Comparison of ENCODE assay signal across 8 cellular contexts in the genomic region with DNA sequence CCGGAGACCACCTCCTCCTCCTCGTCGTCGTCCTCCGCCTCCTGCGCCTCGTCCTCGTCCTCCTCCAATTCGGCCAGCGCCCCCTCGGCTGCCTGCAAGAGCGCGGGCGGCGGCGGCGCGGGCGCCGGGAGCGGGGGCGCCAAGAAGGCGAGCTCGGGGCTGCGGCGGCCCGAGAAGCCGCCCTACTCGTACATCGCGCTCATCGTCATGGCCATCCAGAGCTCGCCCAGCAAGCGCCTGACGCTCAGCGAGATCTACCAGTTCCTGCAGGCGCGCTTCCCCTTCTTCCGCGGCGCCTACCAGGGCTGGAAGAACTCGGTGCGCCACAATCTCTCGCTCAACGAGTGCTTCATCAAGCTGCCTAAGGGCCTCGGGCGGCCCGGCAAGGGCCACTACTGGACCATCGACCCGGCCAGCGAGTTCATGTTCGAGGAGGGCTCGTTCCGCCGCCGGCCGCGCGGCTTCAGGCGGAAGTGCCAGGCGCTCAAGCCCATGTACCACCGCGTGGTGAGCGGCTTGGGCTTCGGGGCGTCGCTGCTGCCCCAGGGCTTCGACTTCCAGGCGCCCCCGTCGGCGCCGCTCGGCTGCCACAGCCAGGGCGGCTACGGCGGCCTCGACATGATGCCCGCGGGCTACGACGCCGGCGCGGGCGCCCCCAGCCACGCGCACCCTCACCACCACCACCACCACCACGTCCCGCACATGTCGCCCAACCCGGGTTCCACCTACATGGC. TPM values are rescaled to one million over a fixed set of nuclear protein-coding genes. Genes with fewer than 3 reads are reported as not detected.
DNase-seq lines count a peak whose midpoint lies in the region; ATAC-seq, FAIRE-seq and TF ChIP-seq lines count a peak whose summit lies in the region.

No MANE protein-coding gene starts in this region.

- H3K4me2 ChIP-seq in GM23338 (peak overlapping the region; percentile 75), osteoblast (ENCODE audit: insufficient read depth, low read length) (peak overlapping the region; percentile 79)

- no peak overlapping the region for H3K27ac ChIP-seq in GM23338 (ENCODE audit: low read depth)
- peak overlapping the region; percentile 90 to 97 (median 94) for H3K27ac ChIP-seq in esophagus muscularis mucosa (replicated peaks in 1 of 4)
- H3K27ac ChIP-seq in osteoblast (ENCODE audit: low read depth, low read length) = no peak overlapping the region

- H2AFZ ChIP-seq in GM23338 = peak overlapping the region; percentile 47; the same call in 1 of the 2 replicates
- peak overlapping the region; percentile 83 for H2AFZ ChIP-seq in osteoblast (ENCODE audit: low read length)

- peaks cover 94% of the 10 kb centered on the region for H3K27me3 Mint-ChIP-seq in GM23338 (ENCODE audit: insufficient read depth, low read depth, poor library complexity)

- H3K4me3 ChIP-seq in GM23338 (peak overlapping the region; percentile 50), esophagus muscularis mucosa (peak overlapping the region; percentile 69 to 86 (median 78)), osteoblast (ENCODE audit: insufficient read depth, low read length) (peak overlapping the region; percentile 72)

- H3K79me2 ChIP-seq in GM23338 (replicated peaks; ENCODE audit: insufficient read depth) = no peaks in the 10 kb centered on the region
- H3K79me2 ChIP-seq in osteoblast (ENCODE audit: insufficient read depth, low read length) = peaks cover 13% of the 10 kb centered on the region

- TF ChIP-seq EP300 in esophagus muscularis mucosa (IDR thresholded peaks at IDR 0.05) = no peak

- TF ChIP-seq POLR2A in esophagus muscularis mucosa (IDR thresholded peaks at IDR 0.05; ENCODE audit: low read depth) = no peak

- H3K4me1 ChIP-seq in GM23338 (ENCODE audit: insufficient read depth) (peaks cover 21% of the 10 kb centered on the region), esophagus muscularis mucosa (peaks cover 28 to 74% (median 64%) of the 10 kb centered on the region in 4 donors), osteoblast (ENCODE audit: insufficient read depth, low read length) (no peaks in the 10 kb centered on the region)

- H3F3A ChIP-seq in GM23338 (replicated peaks; ENCODE audit: low read depth) = peaks cover 7% of the 10 kb centered on the region; the same call in 1 of the 2 replicates

- peaks cover 37% of the 10 kb centered on the region for H3K4me1 Mint-ChIP-seq in GM23338

- peaks cover 32% of the 10 kb centered on the region for H4K20me1 ChIP-seq in GM23338 (replicated peaks; ENCODE audit: insufficient read depth)
- no peaks in the 10 kb centered on the region for H4K20me1 ChIP-seq in osteoblast (ENCODE audit: insufficient read depth, low read length)

- no CpG with 5 or more reads among the region's 92 CpGs for WGBS in esophagus muscularis mucosa

- H3K27me3 ChIP-seq in GM23338 (ENCODE audit: insufficient read depth) (peaks cover 94% of the 10 kb centered on the region), esophagus muscularis mucosa (peaks cover 0 to 71% (median 3%) of the 10 kb centered on the region in 4 donors), osteoblast (ENCODE audit: insufficient read depth, low read length) (peaks cover 22% of the 10 kb centered on the region)

- H3K27ac Mint-ChIP-seq in GM23338 = no peak overlapping the region

- peak; percentile 1 for ATAC-seq in GM23338

- FAIRE-seq in RCC 7860 (lab: Jason Lieb, UNC) = no peak

- H3K4me3 Mint-ChIP-seq in GM23338 = peak overlapping the region; percentile 68

- no peaks in the 10 kb centered on the region; the same call in 2 of the 3 replicates for H3K36me3 Mint-ChIP-seq in GM23338 (ENCODE audit: low read depth)

- intact Hi-C loops in esophagus muscularis mucosa (cut with DNase I) = no loop called here

- in situ Hi-C loops in SK-MEL-5 (cut with HindIII; ENCODE audit: low pct_unique_long_range_greater_than_20kb, low sequenced_read_pairs) = no loop called here

- H3K9me3 ChIP-seq in esophagus muscularis mucosa (no peaks in the 10 kb centered on the region), osteoblast (ENCODE audit: low read depth, low read length) (no peaks in the 10 kb centered on the region)

- no peaks in the 10 kb centered on the region; the same call in 2 of the 3 replicates for H3K9me3 Mint-ChIP-seq in GM23338

- H3K36me3 ChIP-seq in GM23338 (ENCODE audit: insufficient read depth) (no peaks in the 10 kb centered on the region), esophagus muscularis mucosa (peaks cover 0 to 12% (median 2%) of the 10 kb centered on the region in 4 donors), osteoblast (ENCODE audit: insufficient read depth, low read length) (peaks cover 5% of the 10 kb centered on the region)

- peak; percentile 63 for DNase-seq in GM23338 (ENCODE audit: low spot score)
- DNase-seq in SK-MEL-5 (ENCODE audit: low read depth, low spot score) = peak; percentile 37
- no peak for DNase-seq in esophagus muscularis mucosa (ENCODE audit: extremely low spot score)
- DNase-seq in osteoblast (ENCODE audit: insufficient read length, low spot score, missing footprints) = peak; percentile 96
- DNase-seq in glomerular visceral epithelial cell (ENCODE audit: extremely low spot score) = no peak
- no peak for DNase-seq in NOMO-1 (lab: John Stamatoyannopoulos, UW; ENCODE audit: unreplicated experiment in 2 of 2)
- DNase-seq in nucleus accumbens (lab: John Stamatoyannopoulos, UW) = no peak
- DNase-seq in RCC 7860 (ENCODE audit: low spot score) = no peak

- no peaks in the 10 kb centered on the region for H3K9me2 ChIP-seq in GM23338 (ENCODE audit: insufficient read depth)

- TF ChIP-seq CTCF in GM23338 (conservative IDR thresholded peaks at IDR 0.05; ENCODE audit: low read depth in 2 of 2) (no peak), esophagus muscularis mucosa (IDR thresholded peaks at IDR 0.05) (no peak), osteoblast (IDR thresholded peaks at IDR 0.05; ENCODE audit: extremely low read depth, low read depth, low read length) (no peak)

TF ChIP-seq in GM23338, 12 proteins besides CTCF, POLR2A, EP300 and RAD21:
- TF ChIP-seq NANOG (IDR thresholded peaks at IDR 0.05; ENCODE audit: borderline replicate concordance) = no peak
- peak; percentile 97 for TF ChIP-seq EZH2phosphoT487 (IDR thresholded peaks at IDR 0.05; ENCODE audit: unreplicated experiment)
- TF ChIP-seq EZH2 (IDR thresholded peaks at IDR 0.05; ENCODE audit: low read depth, unreplicated experiment) = peak; percentile 100

RNA-seq across cellular contexts. Expression of a gene that starts 0.9 kb away (rescaled TPM):
- not detected in 2 replicates for total RNA-seq in GM23338 (2014; rRNA removed; shearing (Covaris generic))
- not detected in 2 replicates for polyA plus RNA-seq in GM23338 (2016; fragmentation: Nextera tagmentation; extraction: Ambion mirVana)
- 3.8 and 6.0 TPM in 2 replicates for total RNA-seq in SK-MEL-5 (2014; rRNA removed; shearing (Covaris generic))
- 11.2 and 12.2 TPM in 2 replicates for polyA plus RNA-seq in SK-MEL-5 (2015; cell fraction: cytosol; rRNA removed)
- polyA plus RNA-seq in SK-MEL-5 (2015; cell fraction: nucleus; rRNA removed) = 4.4 and 6.3 TPM in 2 replicates
- total RNA-seq in esophagus muscularis mucosa (100 to 1,000 TPM in 3 of 4 donors, 10 to 100 TPM in 1; 66.6 to 170 (median 120) TPM), osteoblast (1.1 and 2.1 TPM in 2 replicates)

Comparison
In these comparisons a context has a peak if more than half of its experiments do, and no peak if none do; other contexts are left out.
1. DNase-seq: peak in GM23338 (single experiment), SK-MEL-5 (single experiment) and osteoblast (single experiment); none in esophagus muscularis mucosa (single experiment), glomerular visceral epithelial cell (single experiment), NOMO-1 (0 of 2), nucleus accumbens (0 of 56) and RCC 7860 (single experiment).
2. H3K27ac ChIP-seq: peak in esophagus muscularis mucosa (4 of 4); none in GM23338 (single experiment) and osteoblast (single experiment).
3. Peak in every context shown above with its lines, with median percentiles within 50 percentile points of each other: H3K4me3 ChIP-seq.